22 cellular contexts compared by ENCODE assay signal in the genomic region with DNA sequence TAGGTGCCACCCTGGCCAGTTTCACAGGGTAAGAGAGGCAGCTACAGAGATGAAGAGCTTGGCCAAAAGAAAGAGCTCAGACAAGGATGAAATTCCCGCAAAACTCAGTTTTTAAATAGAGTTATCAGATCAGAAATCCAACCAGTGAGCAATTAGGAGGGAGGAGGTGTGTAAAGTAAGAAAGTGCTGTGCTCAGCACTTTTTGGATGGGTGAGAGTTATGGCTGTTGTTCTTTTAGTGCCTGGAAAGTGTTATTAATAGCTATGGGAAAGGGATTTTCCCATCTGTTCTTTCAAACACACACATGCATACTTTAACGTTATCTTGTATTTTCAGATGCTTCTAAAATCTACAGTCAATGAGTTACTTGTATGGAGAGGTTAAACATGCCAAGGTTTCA.
DNase-seq lines count a peak whose midpoint lies in the region; ATAC-seq, FAIRE-seq and TF ChIP-seq lines count a peak whose summit lies in the region.
"Had no signal": no experiment of that assay in that cellular context is flagged by ENCODE, and none has a peak within 500 bp of the region (broad histone marks: within the 10 kb centered on the region; RNA-seq: fewer than 3 reads in every experiment).

No MANE protein-coding gene starts in this region.

- POLR2A ChIA-PET in A549 (lab: Yijun Ruan, JAX): no interaction called here
- POLR2A ChIA-PET in endothelial cell of umbilical vein (lab: Charles Lee): no interaction called here

- H3K27me3 Mint-ChIP-seq in astrocyte (ENCODE audit: low read depth, unreplicated experiment) (peaks cover 3% of the 10 kb centered on the region), mesothelial cell of epicardium (ENCODE audit: low read depth) (peaks cover 2% of the 10 kb centered on the region)
- H3K27me3 Mint-ChIP-seq: CD4-positive, CD25-positive, alpha-beta regulatory T cell had no signal

- H3K9me1 ChIP-seq in endothelial cell of umbilical vein (replicated peaks; ENCODE audit: control insufficient read depth, extremely low read depth, insufficient read depth, low read length): no peaks in the 10 kb centered on the region

- H4K20me1 ChIP-seq in astrocyte (ENCODE audit: insufficient read depth, low read length) (no peaks in the 10 kb centered on the region), endothelial cell of umbilical vein (replicated peaks; ENCODE audit: control insufficient read depth, extremely low read depth, insufficient read depth, low read length) (no peaks in the 10 kb centered on the region)
- H4K20me1 ChIP-seq: BLaER1 had no signal

- TF ChIP-seq RAD21 in A549 (conservative IDR thresholded peaks at IDR 0.05 in 1 of 2, IDR thresholded peaks at IDR 0.05 in 1 of 2): no peak

- H3K27ac Mint-ChIP-seq in astrocyte (ENCODE audit: unreplicated experiment) (no peak overlapping the region), mesothelial cell of epicardium (peak overlapping the region; percentile 40)
- H3K27ac Mint-ChIP-seq: H9, HFFc6, IgD-negative memory B cell had no signal

- TF ChIP-seq CTCF in A549 (IDR thresholded peaks at IDR 0.05) (no peak), astrocyte (IDR thresholded peaks at IDR 0.05; ENCODE audit: insufficient read depth, low read depth, low read length) (no peak), endothelial cell of umbilical vein (IDR thresholded peaks at IDR 0.05; ENCODE audit: extremely low read depth in 1 of 2, insufficient read depth in 1 of 2, low read depth in 1 of 2, low read length in 2 of 2) (no peak), mesothelial cell of epicardium (IDR thresholded peaks at IDR 0.05; ENCODE audit: unreplicated experiment) (no peak)

- intact Hi-C loops in endothelial cell of umbilical vein (cut with micrococcal nuclease): loop anchor here (5.0 kb wide), 1 partner anchor 618 kb away; no protein-coding TSS in a partner anchor

- H3K27ac ChIP-seq in A549 (no peak overlapping the region), astrocyte (ENCODE audit: low read depth, low read length) (no peak overlapping the region), endothelial cell of umbilical vein (ENCODE audit: insufficient read depth, low read depth, low read length) (no peak overlapping the region)
- H3K27ac ChIP-seq: BLaER1, RWPE1 had no signal

- dilution Hi-C loops in endothelial cell of umbilical vein (cut with MboI; ENCODE audit: extremely low pct_ligation_motif_present, low sequenced_read_pairs): no loop called here

- H3K79me2 ChIP-seq in astrocyte (ENCODE audit: insufficient read depth, low read length): no peaks in the 10 kb centered on the region
- H3K79me2 ChIP-seq in endothelial cell of umbilical vein (ENCODE audit: control insufficient read depth, insufficient read depth, low read length): no peaks in the 10 kb centered on the region

- H3K4me1 ChIP-seq in A549 (no peaks in the 10 kb centered on the region), astrocyte (ENCODE audit: insufficient read depth, low read length) (peaks cover 30% of the 10 kb centered on the region), endothelial cell of umbilical vein (ENCODE audit: control insufficient read depth, extremely low read depth, insufficient read depth, low read length) (peaks cover 22% of the 10 kb centered on the region)

- TF ChIP-seq EP300 in A549 (IDR thresholded peaks at IDR 0.05): no peak

- no peak for DNase-seq in A549 (ENCODE audit: low read depth in 1 of 2, low spot score in 1 of 2)
- DNase-seq in astrocyte (ENCODE audit: low read depth): peak; percentile 53
- peak; percentile 9 for DNase-seq in endothelial cell of umbilical vein (ENCODE audit: low read depth, low spot score)
- no peak for DNase-seq in mesothelial cell of epicardium (ENCODE audit: low spot score in 2 of 2, unreplicated experiment in 2 of 2)
- no peak for DNase-seq in germinal center (ENCODE audit: low spot score)
- no peak for DNase-seq in activated gamma-delta T cell (lab: John Stamatoyannopoulos, UW)
- DNase-seq: CD4-positive, CD25-positive, alpha-beta regulatory T cell; DMS153; DND-41; H9; HFFc6; NCI-H1048; NCI-H1417; NCI-H1694; NCI-H2029 treated with DMSO at 0.1 percent for 48 hours; NCI-H69; SHP77 had no signal

- ATAC-seq in A549 (no peak), SK-N-SH treated with all-trans-retinoic acid at 6 μM for 48 hours (no peak)
- ATAC-seq: Panc1 had no signal

- H3K4me2 ChIP-seq in A549 (no peak overlapping the region), astrocyte (ENCODE audit: low read length) (no peak overlapping the region), endothelial cell of umbilical vein (ENCODE audit: insufficient read depth, low read length) (no peak overlapping the region)
- H3K4me2 ChIP-seq: BLaER1 had no signal

- no peak overlapping the region for H3K4me3 ChIP-seq in A549
- H3K4me3 ChIP-seq in astrocyte (ENCODE audit: insufficient read depth, low read depth, low read length): no peak overlapping the region
- H3K4me3 ChIP-seq in endothelial cell of umbilical vein (replicated peaks in 1 of 3; ENCODE audit: insufficient read depth in 1 of 3, low read depth in 1 of 3, low read length in 3 of 3): no peak overlapping the region
- H3K4me3 ChIP-seq: BLaER1 had no signal

- FAIRE-seq in A549 (lab: Jason Lieb, UNC) (no peak), astrocyte (lab: Jason Lieb, UNC) (no peak), endothelial cell of umbilical vein (lab: Jason Lieb, UNC) (no peak)

- no peaks in the 10 kb centered on the region for H3K9me3 Mint-ChIP-seq in astrocyte (ENCODE audit: unreplicated experiment)
- peaks cover under 1% of the 10 kb centered on the region for H3K9me3 Mint-ChIP-seq in mesothelial cell of epicardium
- H3K9me3 Mint-ChIP-seq: CD4-positive, CD25-positive, alpha-beta regulatory T cell; HFFc6; IgD-negative memory B cell had no signal

- H3K9me3 ChIP-seq in A549 (no peaks in the 10 kb centered on the region), astrocyte (ENCODE audit: insufficient read depth, low read depth, low read length) (no peaks in the 10 kb centered on the region), endothelial cell of umbilical vein (replicated peaks; ENCODE audit: control insufficient read depth, insufficient read depth, low read length) (no peaks in the 10 kb centered on the region)

- WGBS in A549 (ENCODE audit: missing lambda C conversion rate): 14% methylated on average over 2 of the region's 2 CpGs

- no peaks in the 10 kb centered on the region for H3K36me3 Mint-ChIP-seq in astrocyte (ENCODE audit: low read depth, unreplicated experiment)
- H3K36me3 Mint-ChIP-seq in mesothelial cell of epicardium: no peaks in the 10 kb centered on the region
- H3K36me3 Mint-ChIP-seq: CD4-positive, CD25-positive, alpha-beta regulatory T cell had no signal

- H3K4me3 Mint-ChIP-seq in astrocyte (ENCODE audit: unreplicated experiment): no peak overlapping the region
- H3K4me3 Mint-ChIP-seq in mesothelial cell of epicardium: no peak overlapping the region
- H3K4me3 Mint-ChIP-seq: CD4-positive, CD25-positive, alpha-beta regulatory T cell; H9; HFFc6; IgD-negative memory B cell had no signal

- no peaks in the 10 kb centered on the region for H3K36me3 ChIP-seq in astrocyte (ENCODE audit: insufficient read depth, low read length)
- H3K36me3 ChIP-seq in endothelial cell of umbilical vein (ENCODE audit: control insufficient read depth in 2 of 2, extremely low read depth in 1 of 2, insufficient read depth in 2 of 2, low read length in 2 of 2): no peaks in the 10 kb centered on the region
- H3K36me3 ChIP-seq: BLaER1 had no signal

- no peak for TF ChIP-seq POLR2A in A549 (IDR thresholded peaks at IDR 0.05; ENCODE audit: low read length)
- no peak for TF ChIP-seq POLR2A in endothelial cell of umbilical vein (IDR thresholded peaks at IDR 0.05; ENCODE audit: low read depth, low read length)

- no TSS peak for BruUV-seq in endothelial cell of umbilical vein (replicated peaks; lab: Mats Ljungman, UMichigan)

- CTCF ChIA-PET in A549 (lab: Yijun Ruan, JAX) (interaction anchor here (0.6 kb wide), 1 partner anchor 38 kb away, joined by 3 read pairs; no protein-coding TSS in a partner anchor), endothelial cell of umbilical vein (lab: Charles Lee) (no interaction called here)

- no peak overlapping the region for H2AFZ ChIP-seq in astrocyte (ENCODE audit: low read depth, low read length)
- no peak overlapping the region for H2AFZ ChIP-seq in endothelial cell of umbilical vein (ENCODE audit: low read depth, low read length)

- H3K4me1 Mint-ChIP-seq in astrocyte (ENCODE audit: low read depth, unreplicated experiment) (peaks cover 25% of the 10 kb centered on the region), mesothelial cell of epicardium (peaks cover 72% of the 10 kb centered on the region)
- H3K4me1 Mint-ChIP-seq: CD4-positive, CD25-positive, alpha-beta regulatory T cell; IgD-negative memory B cell had no signal

- H3K9ac ChIP-seq in astrocyte (ENCODE audit: low read length) (no peak overlapping the region), endothelial cell of umbilical vein (replicated peaks; ENCODE audit: extremely low read depth, insufficient read depth, low read length) (no peak overlapping the region)
- H3K9ac ChIP-seq: BLaER1 had no signal

- no peaks in the 10 kb centered on the region for H3K27me3 ChIP-seq in astrocyte (ENCODE audit: insufficient read depth, low read length)
- H3K27me3 ChIP-seq in endothelial cell of umbilical vein (ENCODE audit: control insufficient read depth in 2 of 2, insufficient read depth in 2 of 2, low read length in 2 of 2): peaks cover 0 to 2% of the 10 kb centered on the region in 2 experiments
- H3K27me3 ChIP-seq: BLaER1 had no signal

TF ChIP-seq in A549, 52 proteins besides CTCF, POLR2A, EP300 and RAD21:
- TF ChIP-seq FOXS1 (CRISPR knock-in tag; IDR thresholded peaks at IDR 0.05): no peak
- no peak for TF ChIP-seq CBX2 (IDR thresholded peaks at IDR 0.05; ENCODE audit: borderline replicate concordance, low read depth)
- TF ChIP-seq RARB (CRISPR knock-in tag; IDR thresholded peaks at IDR 0.05): no peak
- peak; percentile 95 for TF ChIP-seq MAFK (IDR thresholded peaks at IDR 0.05; ENCODE audit: partially characterized antibody)

TF ChIP-seq in endothelial cell of umbilical vein, 7 proteins besides CTCF, POLR2A, EP300 and RAD21 (continues in another document):
- TF ChIP-seq, protein P1, sequence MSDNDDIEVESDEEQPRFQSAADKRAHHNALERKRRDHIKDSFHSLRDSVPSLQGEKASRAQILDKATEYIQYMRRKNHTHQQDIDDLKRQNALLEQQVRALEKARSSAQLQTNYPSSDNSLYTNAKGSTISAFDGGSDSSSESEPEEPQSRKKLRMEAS (IDR thresholded peaks at IDR 0.05; ENCODE audit: insufficient read depth, insufficient read length): no peak
- no peak for TF ChIP-seq FOS (IDR thresholded peaks at IDR 0.05; ENCODE audit: borderline replicate concordance, insufficient read depth, low read length)
- no peak for TF ChIP-seq GATA2 (IDR thresholded peaks at IDR 0.05; ENCODE audit: insufficient read depth, insufficient read length, low read depth, low read length)

TF ChIP-seq in SK-N-SH treated with all-trans-retinoic acid at 6 μM for 48 hours, 23 proteins besides CTCF, POLR2A, EP300 and RAD21:
- TF ChIP-seq ARNTL (CRISPR knock-in tag; IDR thresholded peaks at IDR 0.05; ENCODE audit: borderline replicate concordance, low read depth): no peak
TF ChIP-seq in SK-N-SH treated with all-trans-retinoic acid at 6 μM for 48 hours: peak in this region for 0.

Comparison
In these comparisons a context has a peak if more than half of its experiments do, and no peak if none do; other contexts are left out.
1. DNase-seq: peak in astrocyte (single experiment) and endothelial cell of umbilical vein (single experiment); none in A549 (0 of 2), mesothelial cell of epicardium (0 of 2), germinal center (single experiment) and activated gamma-delta T cell (single experiment).